Comparison of ENCODE assay signal across 19 cellular contexts in genomic region chr11:8792636-8793035, GRCh38.
"Had no signal": no experiment of that assay in that cellular context is flagged by ENCODE, and none has a peak within 500 bp of the region (broad histone marks: within the 10 kb centered on the region; RNA-seq: fewer than 3 reads in every experiment).

No MANE protein-coding gene starts in this region.

- H3K27ac ChIP-seq: gastrocnemius medialis, parathyroid adenoma, tibial artery, vagina had no signal

- H3K27me3 ChIP-seq: gastrocnemius medialis, heart right ventricle, tibial artery, vagina had no signal

- H3K36me3 ChIP-seq: gastrocnemius medialis, tibial artery, vagina had no signal

- H3K9ac ChIP-seq: parathyroid adenoma had no signal

- H3K9me3 ChIP-seq: gastrocnemius medialis, heart right ventricle, tibial artery, vagina had no signal

- DNase-seq: activated B cell treated with CpG ODN at 0.5 μM for 24 hours; activated CD4-positive, alpha-beta memory T cell treated with anti-CD3 and anti-CD28 coated beads, Interleukin-2, amount 10 ng/mL, durations not matched to agents 7 days and 5 days; activated CD4-positive, alpha-beta T cell treated with anti-CD3 and anti-CD28 coated beads for 48 hours; activated CD8-positive, alpha-beta memory T cell treated with anti-CD3 and anti-CD28 coated beads, Interleukin-2, amount 10 ng/mL, durations not matched to agents 7 days and 5 days; activated naive CD4-positive, alpha-beta T cell treated with Interleukin-2 at 50 U/mL for 16 hours; activated naive CD8-positive, alpha-beta T cell treated with anti-CD3 and anti-CD28 coated beads, Interleukin-2, amount 10 ng/mL, durations not matched to agents 7 days and 5 days; central memory CD4-positive, alpha-beta T cell; gastrocnemius medialis; heart right ventricle; immature natural killer cell; retina; stimulated activated CD4-positive, alpha-beta T cell treated with anti-CD3 and anti-CD28 coated beads, Interleukin-2, amount 100 ng/mL, for 24 hours; stimulated activated naive CD4-positive, alpha-beta T cell treated with Interleukin-2 at 50 U/mL for 16 hours; substantia nigra; T-cell; tibial artery had no signal

- ATAC-seq: activated CD8-positive, alpha-beta memory T cell treated with anti-CD3 and anti-CD28 coated beads, Interleukin-2, amount 10 ng/mL, durations not matched to agents 7 days and 5 days; gastrocnemius medialis; heart right ventricle; T-cell had no signal

- H3K4me3 ChIP-seq: gastrocnemius medialis, heart right ventricle, lung, tibial artery, vagina had no signal
